ENCODE assay signal across 10 cellular contexts in the genomic region with DNA sequence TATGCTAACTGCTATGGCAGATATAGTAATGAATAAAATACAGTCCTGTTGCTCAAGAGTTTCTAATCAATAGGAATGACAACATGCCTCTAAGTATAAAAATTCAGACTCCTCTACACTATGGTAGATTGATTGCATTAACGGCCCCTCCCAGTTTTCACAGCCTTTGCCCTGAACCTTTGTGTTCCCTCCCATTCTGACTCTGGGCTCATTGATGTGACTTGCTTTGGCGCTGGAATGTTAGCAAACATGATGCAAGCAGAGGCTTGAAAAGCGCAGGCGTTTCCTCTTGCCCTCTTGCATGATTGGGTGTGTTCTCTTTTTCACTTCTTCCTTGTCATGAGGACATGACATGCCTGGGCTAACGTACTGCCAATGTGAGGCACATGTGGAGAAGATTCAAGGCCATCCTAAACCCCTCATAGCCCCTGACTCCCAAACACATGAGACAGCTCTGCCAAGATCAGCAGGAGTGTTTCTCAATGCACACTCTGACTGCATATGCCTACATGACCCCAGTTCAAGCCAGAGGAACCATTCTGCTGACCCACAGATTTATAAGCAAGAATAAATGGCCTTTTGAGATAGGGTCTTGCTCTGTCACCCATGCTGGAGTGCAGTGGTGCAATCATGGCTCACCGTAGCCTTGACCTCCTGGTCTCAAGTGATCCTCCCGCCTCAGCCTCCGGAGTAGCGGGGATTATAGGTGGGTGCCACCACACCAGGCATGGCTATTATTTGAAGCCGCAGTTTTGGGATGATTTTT. TPM values are rescaled to one million over a fixed set of nuclear protein-coding genes. Genes with fewer than 3 reads are reported as not detected.
A peak's percentile ranks its signal among the peaks of the same experiment; 100 is the strongest.
DNase-seq lines count a peak whose midpoint lies in the region; ATAC-seq and TF ChIP-seq lines count a peak whose summit lies in the region.
"Had no signal": no experiment of that assay in that cellular context is flagged by ENCODE, and none has a peak within 500 bp of the region (broad histone marks: within the 10 kb centered on the region; RNA-seq: fewer than 3 reads in every experiment).

No MANE protein-coding gene starts in this region.

- peaks cover 4% of the 10 kb centered on the region for H3K27me3 Mint-ChIP-seq in endodermal cell (ENCODE audit: insufficient read depth)
- H3K27me3 Mint-ChIP-seq: activated naive CD8-positive, alpha-beta T cell had no signal

- no peak overlapping the region for H3K4me3 ChIP-seq in BLaER1 treated with 17β-estradiol and CSF1 and Interleukin-3, amounts not matched to agents 10 nM and 100 nM
- H3K4me3 ChIP-seq in Jurkat, Clone E6-1 (ENCODE audit: low read length): no peak overlapping the region
- H3K4me3 ChIP-seq in endodermal cell (ENCODE audit: low read length) (no peak overlapping the region), muscle layer of duodenum (ENCODE audit: low read depth in 1 of 2, low read length in 2 of 2) (no peak overlapping the region)

- ATAC-seq in GM21367 (IDR thresholded peaks at IDR 0.05; ENCODE audit: unreplicated experiment): no peak
- no peak for ATAC-seq in HG02759 (IDR thresholded peaks at IDR 0.05; ENCODE audit: unreplicated experiment)

- no peaks in the 10 kb centered on the region for H3K36me3 ChIP-seq in BLaER1 treated with 17β-estradiol and CSF1 and Interleukin-3, amounts not matched to agents 10 nM and 100 nM
- no peaks in the 10 kb centered on the region for H3K36me3 ChIP-seq in endodermal cell (ENCODE audit: control insufficient read depth, insufficient read depth, low read length)
- no peaks in the 10 kb centered on the region for H3K36me3 ChIP-seq in muscle layer of duodenum (ENCODE audit: control insufficient read depth in 1 of 2, insufficient read depth in 2 of 2, low read length in 2 of 2)

- H3K4me1 Mint-ChIP-seq in endodermal cell: peaks cover 20% of the 10 kb centered on the region

- no peak overlapping the region for H3K4me3 Mint-ChIP-seq in endodermal cell
- H3K4me3 Mint-ChIP-seq: activated naive CD8-positive, alpha-beta T cell had no signal

- no peak for TF ChIP-seq CTCF in endodermal cell (conservative IDR thresholded peaks at IDR 0.05)

- H3K9me3 Mint-ChIP-seq in endodermal cell: no peaks in the 10 kb centered on the region

- no peaks in the 10 kb centered on the region for H3K9me3 ChIP-seq in BLaER1 treated with 17β-estradiol and CSF1 and Interleukin-3, amounts not matched to agents 10 nM and 100 nM (replicated peaks in 1 of 11)
- H3K9me3 ChIP-seq in endodermal cell (ENCODE audit: control insufficient read depth, low read length) (no peaks in the 10 kb centered on the region), muscle layer of duodenum (ENCODE audit: control insufficient read depth in 1 of 2, low read length in 2 of 2) (no peaks in the 10 kb centered on the region)

- H3K27ac Mint-ChIP-seq in endodermal cell: no peak overlapping the region
- H3K27ac Mint-ChIP-seq: activated naive CD8-positive, alpha-beta T cell had no signal

- no peaks in the 10 kb centered on the region for H4K20me1 ChIP-seq in BLaER1 treated with 17β-estradiol and CSF1 and Interleukin-3, amounts not matched to agents 10 nM and 100 nM

- WGBS in endodermal cell (ENCODE audit: insufficient coverage in 1 of 2, insufficient read length in 1 of 2), 2 experiments: 86 to 87% methylated on average over 9 to 10 of the region's 10 CpGs

- H3K27ac ChIP-seq in BLaER1 treated with 17β-estradiol and CSF1 and Interleukin-3, amounts not matched to agents 10 nM and 100 nM: peak overlapping the region in 4 of 11 experiments; percentile 26 to 64 (median 36); a peak in 6 of 22 replicates
- H3K27ac ChIP-seq in endodermal cell (ENCODE audit: low read depth, low read length): no peak overlapping the region
- H3K27ac ChIP-seq in muscle layer of duodenum (ENCODE audit: low read length): peak overlapping the region; percentile 65

- H3K4me2 ChIP-seq in BLaER1 treated with 17β-estradiol and CSF1 and Interleukin-3, amounts not matched to agents 10 nM and 100 nM: peak overlapping the region in 6 of 11 experiments; percentile 7 to 85 (median 63); a peak in 13 of 22 replicates

- peaks cover 18 to 97% (median 40%) of the 10 kb centered on the region in 10 experiments for H3K4me1 ChIP-seq in BLaER1 treated with 17β-estradiol and CSF1 and Interleukin-3, amounts not matched to agents 10 nM and 100 nM
- H3K4me1 ChIP-seq in endodermal cell (ENCODE audit: control insufficient read depth, insufficient read depth, low read length): no peaks in the 10 kb centered on the region
- peaks cover 1 to 5% of the 10 kb centered on the region in 2 donors for H3K4me1 ChIP-seq in muscle layer of duodenum (ENCODE audit: control insufficient read depth in 1 of 2, insufficient read depth in 2 of 2, low read length in 2 of 2)

- no peaks in the 10 kb centered on the region for H3K36me3 Mint-ChIP-seq in endodermal cell (ENCODE audit: low read depth)
- H3K36me3 Mint-ChIP-seq: activated naive CD8-positive, alpha-beta T cell had no signal

- DNase-seq in Jurkat, Clone E6-1 (ENCODE audit: low read depth, low spot score): peak; percentile 90
- peak; percentile 53 for DNase-seq in endodermal cell
- no peak for DNase-seq in NCI-H524 treated with DMSO at 0.1 percent for 48 hours (lab: John Stamatoyannopoulos, UW)
- DNase-seq in 8988T: no peak

- no peaks in the 10 kb centered on the region for H3K27me3 ChIP-seq in BLaER1 treated with 17β-estradiol and CSF1 and Interleukin-3, amounts not matched to agents 10 nM and 100 nM
- H3K27me3 ChIP-seq in endodermal cell (ENCODE audit: control insufficient read depth, insufficient read depth, low read length, poor library complexity, severe bottlenecking) (no peaks in the 10 kb centered on the region), muscle layer of duodenum (ENCODE audit: low read depth, low read length) (no peaks in the 10 kb centered on the region)

- H3K9ac ChIP-seq in BLaER1 treated with 17β-estradiol and CSF1 and Interleukin-3, amounts not matched to agents 10 nM and 100 nM: 0 out of 22 replicates have a peak overlapping the region, but pooled peaks of 1 of the 11 experiments have one; percentile 12
- H3K9ac ChIP-seq in endodermal cell (ENCODE audit: extremely low read depth, low read length, poor library complexity, severe bottlenecking): no peak overlapping the region

RNA-seq across cellular contexts. Expression of a gene that starts 49.7 kb away (rescaled TPM):
- polyA plus RNA-seq in Jurkat, Clone E6-1 (2012; ENCODE audit: insufficient read depth, insufficient read length): 6.0 TPM
- not detected for total RNA-seq in endodermal cell
- not detected for polyA plus RNA-seq in endodermal cell (2013, experiment 1 of 2)
- not detected for polyA plus RNA-seq in endodermal cell (2013, experiment 2 of 2)
- total RNA-seq: kidney epithelial cell had no signal

Comparison
In these comparisons a context has a peak if more than half of its experiments do, and no peak if none do; other contexts are left out.
1. DNase-seq: peak in Jurkat, Clone E6-1 (single experiment) and endodermal cell (single experiment); none in NCI-H524 treated with DMSO at 0.1 percent for 48 hours (single experiment) and 8988T (single experiment).